In the genomic region with DNA sequence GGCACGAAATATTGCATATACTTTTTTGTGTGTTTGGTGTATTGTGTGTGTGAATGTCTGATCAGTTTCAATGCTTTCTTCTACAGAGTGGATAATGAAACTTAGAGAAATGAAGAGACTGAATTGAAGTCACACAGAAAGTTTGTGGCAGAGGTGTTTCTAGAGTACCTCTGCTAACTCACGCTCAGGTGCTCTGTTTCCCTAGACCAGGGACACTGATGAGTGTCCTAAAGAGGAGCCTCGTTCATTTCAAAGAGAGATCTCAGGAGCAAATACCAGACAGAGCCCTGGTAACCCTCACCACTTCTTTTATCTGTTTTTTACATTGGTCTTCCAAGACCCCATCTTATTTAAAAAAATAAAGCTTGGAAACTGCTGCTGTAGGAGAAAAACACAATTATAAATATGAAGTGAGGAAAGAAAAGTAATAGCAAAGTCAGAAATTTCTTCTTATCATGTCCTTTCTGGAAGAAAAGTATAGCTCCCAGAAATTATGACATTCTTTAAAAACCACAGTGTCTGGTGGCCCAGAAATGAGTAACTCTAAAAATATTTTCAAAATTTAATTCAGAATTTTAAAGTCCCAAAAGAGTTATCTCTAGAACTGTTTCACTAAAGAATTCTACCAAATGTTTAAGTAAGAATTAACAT, we compare ENCODE assay signal across 2 cellular contexts.
TF ChIP-seq lines count a peak whose summit lies in the region.

No MANE protein-coding gene starts in this region.

TF ChIP-seq in IMR-90, 13 proteins besides CTCF, POLR2A, EP300 and RAD21:
- TF ChIP-seq MAZ (IDR thresholded peaks at IDR 0.05; ENCODE audit: borderline replicate concordance, low read depth, low read length) (no peak), BHLHE40 (IDR thresholded peaks at IDR 0.05; ENCODE audit: low read depth, low read length) (no peak)
TF ChIP-seq in IMR-90: peak in this region for 0.

TF ChIP-seq in K562, 482 proteins besides CTCF, POLR2A, EP300 and RAD21:
- TF ChIP-seq HDAC1 (IDR thresholded peaks at IDR 0.05) (no peak), TBP (optimal IDR thresholded peaks at IDR 0.05; ENCODE audit: low read depth, low read length) (no peak)
- TF ChIP-seq, protein P1, sequence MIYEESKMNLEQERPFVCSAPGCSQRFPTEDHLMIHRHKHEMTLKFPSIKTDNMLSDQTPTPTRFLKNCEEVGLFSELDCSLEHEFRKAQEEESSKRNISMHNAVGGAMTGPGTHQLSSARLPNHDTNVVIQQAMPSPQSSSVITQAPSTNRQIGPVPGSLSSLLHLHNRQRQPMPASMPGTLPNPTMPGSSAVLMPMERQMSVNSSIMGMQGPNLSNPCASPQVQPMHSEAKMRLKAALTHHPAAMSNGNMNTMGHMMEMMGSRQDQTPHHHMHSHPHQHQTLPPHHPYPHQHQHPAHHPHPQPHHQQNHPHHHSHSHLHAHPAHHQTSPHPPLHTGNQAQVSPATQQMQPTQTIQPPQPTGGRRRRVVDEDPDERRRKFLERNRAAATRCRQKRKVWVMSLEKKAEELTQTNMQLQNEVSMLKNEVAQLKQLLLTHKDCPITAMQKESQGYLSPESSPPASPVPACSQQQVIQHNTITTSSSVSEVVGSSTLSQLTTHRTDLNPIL (CRISPR knock-in tag; IDR thresholded peaks at IDR 0.05): no peak
